ENCODE assay signal across 15 cellular contexts in the genomic region with DNA sequence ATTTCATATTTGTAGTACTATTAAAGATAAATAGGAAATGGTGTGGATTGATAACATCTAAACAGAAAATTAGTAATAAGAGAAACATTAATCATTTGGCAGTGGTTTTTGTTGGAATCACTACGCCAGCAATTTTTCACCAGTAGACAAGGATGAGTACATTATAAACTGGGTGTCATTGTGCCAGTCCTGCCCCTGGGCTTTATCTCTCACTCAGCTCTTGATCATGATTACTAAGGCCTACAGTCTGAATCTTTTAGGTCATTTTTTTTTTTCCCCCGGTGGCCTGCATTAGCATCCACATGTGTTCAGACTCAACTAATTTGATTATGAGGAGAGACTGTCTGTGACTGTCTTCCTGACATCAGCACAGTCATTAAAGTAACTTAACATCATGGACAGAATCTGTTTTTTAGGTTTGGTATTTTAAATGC. TPM values are rescaled to one million over a fixed set of nuclear protein-coding genes. Genes with fewer than 3 reads are reported as not detected.
"Had no signal": no experiment of that assay in that cellular context is flagged by ENCODE, and none has a peak within 500 bp of the region (broad histone marks: within the 10 kb centered on the region; RNA-seq: fewer than 3 reads in every experiment).

No MANE protein-coding gene starts in this region.

- H3K27me3 ChIP-seq: hepatocyte, neutrophil had no signal

- H3K4me3 ChIP-seq: hepatocyte, mucosa of descending colon had no signal

- DNase-seq: activated CD4-positive, alpha-beta T cell treated with anti-CD3 and anti-CD28 coated beads, Interleukin-2, amount 50 U/mL, for 1 hour; activated naive CD4-positive, alpha-beta T cell; activated T-cell treated with anti-CD3 and anti-CD28 coated beads for 4 hours; aorta; cerebellar nuclear complex; effector memory CD4-positive, alpha-beta T cell; islet precursor cell; mucosa of descending colon; naive thymus-derived CD4-positive, alpha-beta T cell had no signal

- H3K4me2 ChIP-seq: hepatocyte had no signal

- H3K9me3 ChIP-seq: mucosa of descending colon, neutrophil had no signal

- ATAC-seq: activated CD4-positive, CD25-positive, alpha-beta regulatory T cell treated with anti-CD3 and anti-CD28 coated beads, Interleukin-2, amount 50 U/mL, for 24 hours; left lobe of liver; mucosa of descending colon; naive thymus-derived CD4-positive, alpha-beta T cell; stimulated activated effector memory CD8-positive, alpha-beta T cell treated with anti-CD3 and anti-CD28 coated beads, Interleukin-12 subunit alpha, Interleukin-12 subunit beta, amount 100 ng/mL, for 72 hours had no signal

- H3K27ac ChIP-seq: hepatocyte, neutrophil had no signal

- H3K36me3 ChIP-seq: neutrophil had no signal

- H2AFZ ChIP-seq: hepatocyte had no signal

RNA-seq across cellular contexts. Expression of a gene that starts 16.2 kb away (rescaled TPM):
- total RNA-seq: naive thymus-derived CD4-positive, alpha-beta T cell; T-helper 2 cell treated with Interferon-gamma antibody and Interleukin-4, amounts not matched to agents 100 ng/mL and 5 ng/mL, for 36 hours had no signal
- polyA plus RNA-seq: naive thymus-derived CD4-positive, alpha-beta T cell had no signal
